9 cellular contexts compared by ENCODE assay signal in genomic region chr1:172357753-172358152, GRCh38.
DNase-seq lines count a peak whose midpoint lies in the region; ATAC-seq and TF ChIP-seq lines count a peak whose summit lies in the region.
"Had no signal": no experiment of that assay in that cellular context is flagged by ENCODE, and none has a peak within 500 bp of the region (broad histone marks: within the 10 kb centered on the region; RNA-seq: fewer than 3 reads in every experiment).

No MANE protein-coding gene starts in this region.

- peak overlapping the region; percentile 3 to 100 for H2BK12ac ChIP-seq in mesenchymal stem cell (ENCODE audit: low read length in 2 of 2)

- peak overlapping the region; percentile 95 for H3K27ac Mint-ChIP-seq in activated naive CD8-positive, alpha-beta T cell treated with anti-CD3 and anti-CD28 coated beads, Interleukin-2, amount 50 U/mL, for 24 hours

- H3K4me3 Mint-ChIP-seq in activated naive CD8-positive, alpha-beta T cell treated with anti-CD3 and anti-CD28 coated beads, Interleukin-2, amount 50 U/mL, for 24 hours = peak overlapping the region; percentile 65

- H2AFZ ChIP-seq in mesenchymal stem cell (ENCODE audit: low read depth, low read length) = peak overlapping the region; percentile 63

- no peaks in the 10 kb centered on the region for H3K9me3 ChIP-seq in heart left ventricle
- no peaks in the 10 kb centered on the region for H3K9me3 ChIP-seq in mesenchymal stem cell (ENCODE audit: control insufficient read depth, low read length)
- no peaks in the 10 kb centered on the region for H3K9me3 ChIP-seq in uterus

- H4K8ac ChIP-seq in mesenchymal stem cell (ENCODE audit: low read length) = peak overlapping the region; percentile 7

- H2BK15ac ChIP-seq in mesenchymal stem cell (ENCODE audit: low read depth, poor library complexity, severe bottlenecking) = no peak overlapping the region

- 59 to 76% (median 64%) methylated on average over 1 of the region's 1 CpG for WGBS in heart left ventricle, 4 donors
- WGBS in mesenchymal stem cell = 100% methylated on average over 1 of the region's 1 CpG

- H3K27me3 Mint-ChIP-seq in activated naive CD8-positive, alpha-beta T cell treated with anti-CD3 and anti-CD28 coated beads, Interleukin-2, amount 50 U/mL, for 24 hours = no peaks in the 10 kb centered on the region

- H3K4me1 ChIP-seq in heart left ventricle (peaks cover 6 to 63% (median 39%) of the 10 kb centered on the region in 12 donors), mesenchymal stem cell (ENCODE audit: control insufficient read depth, insufficient read depth, low read depth, low read length) (peaks cover 6% of the 10 kb centered on the region), uterus (peaks cover 8 to 17% of the 10 kb centered on the region in 2 donors)

- H2BK120ac ChIP-seq in mesenchymal stem cell (ENCODE audit: low read depth, low read length) = peak overlapping the region; percentile 1

- intact Hi-C loops in heart left ventricle (cut with DNase I) (loop anchor here in 5 of 10 donors (2.0 to 5.0 kb wide), 4 partner anchors 35 to 41 kb away; no protein-coding TSS in a partner anchor), cardiac septum (cut with DNase I) (loop anchor here (1.0 to 5.0 kb wide), 4 partner anchors 35 to 213 kb away; no protein-coding TSS in a partner anchor), uterus (cut with DNase I; ENCODE audit: low total_unique reads) (loop anchor here (5.0 kb wide), 1 partner anchor 40 kb away; no protein-coding TSS in a partner anchor), left colon (cut with DNase I, micrococcal nuclease) (loop anchor here in 1 of 2 donors (5.0 kb wide), 1 partner anchor 35 kb away; no protein-coding TSS in a partner anchor)

- no peaks in the 10 kb centered on the region for H3K9me3 Mint-ChIP-seq in activated naive CD8-positive, alpha-beta T cell treated with anti-CD3 and anti-CD28 coated beads, Interleukin-2, amount 50 U/mL, for 24 hours

- H3K27me3 ChIP-seq in heart left ventricle (no peaks in the 10 kb centered on the region), mesenchymal stem cell (ENCODE audit: control insufficient read depth in 1 of 2, insufficient read depth in 1 of 2, low read length in 2 of 2) (no peaks in the 10 kb centered on the region), uterus (no peaks in the 10 kb centered on the region)

- no peak for TF ChIP-seq POLR2A in heart left ventricle (IDR thresholded peaks at IDR 0.05)
- TF ChIP-seq POLR2A in uterus (IDR thresholded peaks at IDR 0.05) = no peak

- H3K36me3 ChIP-seq in heart left ventricle = no peaks in the 10 kb centered on the region
- H3K36me3 ChIP-seq in mesenchymal stem cell (ENCODE audit: control insufficient read depth in 1 of 2, insufficient read depth in 2 of 2, low read depth in 1 of 2, low read length in 2 of 2) = no peaks in the 10 kb centered on the region
- no peaks in the 10 kb centered on the region for H3K36me3 ChIP-seq in uterus

- peak overlapping the region; percentile 42 to 91 (median 76) for H3K27ac ChIP-seq in heart left ventricle
- peak overlapping the region; percentile 98 for H3K27ac ChIP-seq in mesenchymal stem cell (ENCODE audit: low read length, poor library complexity, severe bottlenecking)
- H3K27ac ChIP-seq in uterus = peak overlapping the region; percentile 80 to 88

- H3K79me1 ChIP-seq in mesenchymal stem cell (replicated peaks; ENCODE audit: low read length, poor library complexity, severe bottlenecking) = peaks cover 7% of the 10 kb centered on the region

- peak overlapping the region; percentile 53 for H2BK5ac ChIP-seq in mesenchymal stem cell (ENCODE audit: low read depth, low read length, poor library complexity, severe bottlenecking)

- H3K4ac ChIP-seq in mesenchymal stem cell (ENCODE audit: low read depth in 1 of 2, low read length in 2 of 2) = peak overlapping the region in 1 of 2 experiments; percentile 96

- H4K91ac ChIP-seq in mesenchymal stem cell (ENCODE audit: low read length) = no peak overlapping the region

- DNase-seq in heart left ventricle (no peak), cardiac septum (ENCODE audit: low spot score) (no peak), mesenchymal stem cell (peak; percentile 25), uterus (no peak), EL (no peak), left colon (no peak)
- DNase-seq in activated naive CD8-positive, alpha-beta T cell treated with anti-CD3 and anti-CD28 coated beads, Interleukin-2, amount 50 U/mL, for 24 hours = no peak
- DNase-seq: NCI-H2107 had no signal

- H3K18ac ChIP-seq in mesenchymal stem cell (ENCODE audit: low read depth in 1 of 2, low read length in 2 of 2) = peak overlapping the region; percentile 4 to 98

- H3K4me3 ChIP-seq in heart left ventricle (peak overlapping the region in 5 of 12 donors; percentile 0 to 37 (median 17)), mesenchymal stem cell (ENCODE audit: insufficient read depth in 1 of 2, low read depth in 1 of 2, low read length in 2 of 2) (peak overlapping the region in 1 of 2 experiments; percentile 61), uterus (no peak overlapping the region)

- peak overlapping the region; percentile 19 for H2AK5ac ChIP-seq in mesenchymal stem cell (ENCODE audit: low read length, severe bottlenecking)

- ATAC-seq in heart left ventricle = peak in 2 of 4 donors; percentile 5 to 26
- no peak for ATAC-seq in activated naive CD8-positive, alpha-beta T cell treated with anti-CD3 and anti-CD28 coated beads, Interleukin-2, amount 50 U/mL, for 24 hours
- no peak for ATAC-seq in GM21528 (IDR thresholded peaks at IDR 0.05; ENCODE audit: low FRiP score, unreplicated experiment)
- no peak for ATAC-seq in left colon

- peaks cover 81% of the 10 kb centered on the region for H3K4me1 Mint-ChIP-seq in activated naive CD8-positive, alpha-beta T cell treated with anti-CD3 and anti-CD28 coated beads, Interleukin-2, amount 50 U/mL, for 24 hours

- peak overlapping the region; percentile 84 for H3K9ac ChIP-seq in mesenchymal stem cell (ENCODE audit: low read length)

- no peak for TF ChIP-seq CTCF in heart left ventricle (IDR thresholded peaks at IDR 0.05)
- no peak for TF ChIP-seq CTCF in uterus (IDR thresholded peaks at IDR 0.05)

- H3K36me3 Mint-ChIP-seq in activated naive CD8-positive, alpha-beta T cell treated with anti-CD3 and anti-CD28 coated beads, Interleukin-2, amount 50 U/mL, for 24 hours (ENCODE audit: low read depth) = no peaks in the 10 kb centered on the region

- H3K4me2 ChIP-seq in mesenchymal stem cell (ENCODE audit: low read length, poor library complexity, severe bottlenecking) = no peak overlapping the region

- H3K14ac ChIP-seq in mesenchymal stem cell (ENCODE audit: low read length in 2 of 2) = peak overlapping the region in 1 of 2 experiments; percentile 81

- H3K23ac ChIP-seq in mesenchymal stem cell (ENCODE audit: low read length in 2 of 2) = peak overlapping the region in 1 of 2 experiments; percentile 89
